20 cellular contexts compared by ENCODE assay signal in the genomic region with DNA sequence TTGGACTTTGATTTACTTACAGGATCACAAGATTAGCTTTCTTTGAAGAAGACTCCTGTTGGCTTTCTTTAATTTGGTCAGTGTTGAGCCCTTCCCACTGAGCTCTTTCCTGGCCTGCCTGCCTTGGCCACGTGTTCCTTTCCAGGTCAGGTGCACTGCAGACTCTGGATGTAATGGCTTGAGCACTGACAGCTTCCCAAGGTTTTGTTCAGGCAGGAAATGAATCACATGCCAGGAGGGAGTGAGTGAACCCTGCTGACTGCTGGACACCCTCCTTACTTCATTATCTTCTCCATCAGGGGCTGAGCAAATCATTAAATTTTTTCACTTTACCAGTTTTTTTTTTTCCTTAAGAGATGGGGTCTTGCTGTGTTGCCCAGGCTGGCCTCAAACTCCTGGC. TPM values are rescaled to one million over a fixed set of nuclear protein-coding genes. Genes with fewer than 3 reads are reported as not detected.
DNase-seq lines count a peak whose midpoint lies in the region; ATAC-seq and TF ChIP-seq lines count a peak whose summit lies in the region.
"Had no signal": no experiment of that assay in that cellular context is flagged by ENCODE, and none has a peak within 500 bp of the region (broad histone marks: within the 10 kb centered on the region; RNA-seq: fewer than 3 reads in every experiment).

No MANE protein-coding gene starts in this region.

- DNase-seq in DMS53 (lab: John Stamatoyannopoulos, UW) (peak; percentile 34), DMS53 treated with DMSO at 0.1 percent for 48 hours (lab: John Stamatoyannopoulos, UW; ENCODE audit: unreplicated experiment) (no peak), SK-MEL-5 (ENCODE audit: low read depth, low spot score) (peak; percentile 62), epithelial cell of proximal tubule (ENCODE audit: low read depth) (peak; percentile 74), retinal pigment epithelial cell (ENCODE audit: low read depth) (peak; percentile 29), tibial nerve (ENCODE audit: low spot score in 2 of 2) (no peak), NCI-H2107 (lab: John Stamatoyannopoulos, UW) (no peak), heart right ventricle (no peak)
- DNase-seq: activated CD4-positive, CD25-positive, alpha-beta regulatory T cell; activated CD8-positive, alpha-beta memory T cell treated with anti-CD3 and anti-CD28 coated beads for 24 hours; activated naive CD8-positive, alpha-beta T cell treated with anti-CD3 and anti-CD28 coated beads, Interleukin-2, amount 10 ng/mL, durations not matched to agents 7 days and 5 days; BE2C; brain microvascular endothelial cell; GF-D8; heart left ventricle; mesendoderm; NCI-H187; SHP77 treated with DMSO at 0.1 percent for 48 hours had no signal

- H3K36me3 ChIP-seq in tibial nerve (no peaks in the 10 kb centered on the region), heart right ventricle (no peaks in the 10 kb centered on the region)
- H3K36me3 ChIP-seq: BE2C, brain microvascular endothelial cell, heart left ventricle had no signal

- TF ChIP-seq CTCF in epithelial cell of proximal tubule (conservative IDR thresholded peaks at IDR 0.05; ENCODE audit: low read depth, low read length) (no peak), retinal pigment epithelial cell (conservative IDR thresholded peaks at IDR 0.05; ENCODE audit: low read depth, low read length) (no peak), tibial nerve (IDR thresholded peaks at IDR 0.05) (no peak), heart right ventricle (IDR thresholded peaks at IDR 0.05) (no peak)

- H3K4me1 ChIP-seq in tibial nerve (no peaks in the 10 kb centered on the region), heart right ventricle (peaks cover 0 to 19% (median 0%) of the 10 kb centered on the region in 9 donors)
- H3K4me1 ChIP-seq: BE2C had no signal

- no peaks in the 10 kb centered on the region for H3K9me3 ChIP-seq in tibial nerve
- no peaks in the 10 kb centered on the region for H3K9me3 ChIP-seq in heart right ventricle
- H3K9me3 ChIP-seq: BE2C, heart left ventricle had no signal

- H3K4me3 ChIP-seq in epithelial cell of proximal tubule (ENCODE audit: low read depth, low read length) (no peak overlapping the region), retinal pigment epithelial cell (ENCODE audit: low read length) (no peak overlapping the region), tibial nerve (no peak overlapping the region), heart right ventricle (no peak overlapping the region)
- H3K4me3 ChIP-seq: GM12878, heart left ventricle had no signal

- TF ChIP-seq POLR2A in tibial nerve (IDR thresholded peaks at IDR 0.05): no peak

- in situ Hi-C loops in SK-MEL-5 (cut with HindIII; ENCODE audit: low pct_unique_long_range_greater_than_20kb, low sequenced_read_pairs): no loop called here

- WGBS in tibial nerve, 2 donors: 48 to 59% methylated on average over 1 of the region's 1 CpG
- 38 to 60% methylated on average over 1 of the region's 1 CpG for WGBS in heart right ventricle, 2 donors

- H3K27ac ChIP-seq in tibial nerve: no peak overlapping the region
- no peak overlapping the region for H3K27ac ChIP-seq in heart right ventricle
- H3K27ac ChIP-seq: 22Rv1, brain microvascular endothelial cell, heart left ventricle had no signal

- TF ChIP-seq EP300 in tibial nerve (IDR thresholded peaks at IDR 0.05): no peak

- no peak for ATAC-seq in heart right ventricle
- ATAC-seq: GM12878, heart left ventricle had no signal

- intact Hi-C loops in heart right ventricle (cut with DNase I): no loop called here

- H3K27me3 ChIP-seq in tibial nerve (no peaks in the 10 kb centered on the region), heart right ventricle (no peaks in the 10 kb centered on the region)
- H3K27me3 ChIP-seq: brain microvascular endothelial cell, heart left ventricle had no signal

RNA-seq across cellular contexts. Expression of gene SNX10, which starts 29.8 kb away (rescaled TPM):
- total RNA-seq in SK-MEL-5 (2014; rRNA removed; shearing (Covaris generic)): 203 and 210 TPM in 2 replicates
- 190 and 243 TPM in 2 replicates for polyA plus RNA-seq in SK-MEL-5 (2015; cell fraction: cytosol; rRNA removed)
- polyA plus RNA-seq in SK-MEL-5 (2015; cell fraction: nucleus; rRNA removed): 103 and 134 TPM in 2 replicates
- total RNA-seq in epithelial cell of proximal tubule (18.8 and 29.0 TPM in 2 replicates), tibial nerve (10 to 100 TPM in 1 of 4 donors, 1 to 10 TPM in 3; 1.7 to 15.9 (median 2.5) TPM), heart right ventricle (10 to 100 TPM in 1 of 10 donors, 1 to 10 TPM in 9; 1.0 to 11.9 (median 1.8) TPM)
- polyA plus RNA-seq in heart right ventricle: under 1 TPM; 0.75 to 0.88 TPM

Comparison
In these comparisons a context has a peak if more than half of its experiments do, and no peak if none do; other contexts are left out.
1. DNase-seq: peak in DMS53 (single experiment), SK-MEL-5 (single experiment), epithelial cell of proximal tubule (single experiment) and retinal pigment epithelial cell (single experiment); none in DMS53 treated with DMSO at 0.1 percent for 48 hours (single experiment), tibial nerve (0 of 2), NCI-H2107 (single experiment) and heart right ventricle (0 of 2).